8 cellular contexts compared by ENCODE assay signal in genomic region chr13:37229931-37230330, GRCh38.
"Had no signal": no experiment of that assay in that cellular context is flagged by ENCODE, and none has a peak within 500 bp of the region (broad histone marks: within the 10 kb centered on the region; RNA-seq: fewer than 3 reads in every experiment).

No MANE protein-coding gene starts in this region.

- H3K4me3 ChIP-seq: GM23248, HAP-1, K562 had no signal

- DNase-seq: GM23248, GOT3, H7, IMR-90 had no signal

- FAIRE-seq: HTR-8/SVneo, K562 had no signal

- H3K9me3 ChIP-seq: HAP-1 had no signal

- ATAC-seq: HCT116, K562 had no signal

- H2AFZ ChIP-seq: GM23248 had no signal

- H3K36me3 ChIP-seq: HAP-1 had no signal

- H3K27ac ChIP-seq: GM23248 had no signal

- H3K4me1 ChIP-seq: HAP-1 had no signal

- H3K9ac ChIP-seq: GM23248 had no signal
